Comparison of ENCODE assay signal across 10 cellular contexts in genomic region chr15:77004189-77004588, GRCh38. TPM values are rescaled to one million over a fixed set of nuclear protein-coding genes. Genes with fewer than 3 reads are reported as not detected.
DNase-seq lines count a peak whose midpoint lies in the region; ATAC-seq and TF ChIP-seq lines count a peak whose summit lies in the region.
"Had no signal": no experiment of that assay in that cellular context is flagged by ENCODE, and none has a peak within 500 bp of the region (broad histone marks: within the 10 kb centered on the region; RNA-seq: fewer than 3 reads in every experiment).

No MANE protein-coding gene starts in this region.

- H3K27me3 Mint-ChIP-seq in activated naive CD8-positive, alpha-beta T cell treated with anti-CD3 and anti-CD28 coated beads for 36 hours: no peaks in the 10 kb centered on the region
- peaks cover 9% of the 10 kb centered on the region for H3K27me3 Mint-ChIP-seq in progenitor cell of endocrine pancreas

- no peak for TF ChIP-seq CTCF in progenitor cell of endocrine pancreas (IDR thresholded peaks at IDR 0.05; ENCODE audit: unreplicated experiment)

- no peaks in the 10 kb centered on the region for H3K36me3 ChIP-seq in KOPT-K1 (ENCODE audit: insufficient read depth, low read length)

- peaks cover 61% of the 10 kb centered on the region for H3K36me3 Mint-ChIP-seq in activated naive CD8-positive, alpha-beta T cell treated with anti-CD3 and anti-CD28 coated beads for 36 hours
- no peaks in the 10 kb centered on the region for H3K36me3 Mint-ChIP-seq in progenitor cell of endocrine pancreas (ENCODE audit: insufficient read depth)

- peaks cover 66% of the 10 kb centered on the region for H3K4me1 Mint-ChIP-seq in activated naive CD8-positive, alpha-beta T cell treated with anti-CD3 and anti-CD28 coated beads for 36 hours
- H3K4me1 Mint-ChIP-seq in progenitor cell of endocrine pancreas (ENCODE audit: low read depth): no peaks in the 10 kb centered on the region

- H3K9me3 Mint-ChIP-seq in activated naive CD8-positive, alpha-beta T cell treated with anti-CD3 and anti-CD28 coated beads for 36 hours: peaks cover 9% of the 10 kb centered on the region
- no peaks in the 10 kb centered on the region for H3K9me3 Mint-ChIP-seq in progenitor cell of endocrine pancreas (ENCODE audit: low read depth)

- ATAC-seq in HG03469 (IDR thresholded peaks at IDR 0.05; ENCODE audit: unreplicated experiment) (no peak), GM18517 (IDR thresholded peaks at IDR 0.05; ENCODE audit: unreplicated experiment) (no peak)

- peak overlapping the region; percentile 66 for H3K4me3 Mint-ChIP-seq in activated naive CD8-positive, alpha-beta T cell treated with anti-CD3 and anti-CD28 coated beads for 36 hours
- no peak overlapping the region for H3K4me3 Mint-ChIP-seq in progenitor cell of endocrine pancreas (ENCODE audit: low read depth)

- peak; percentile 95 to 97 for DNase-seq in AML-193 (lab: John Stamatoyannopoulos, UW)
- DNase-seq in activated naive CD8-positive, alpha-beta T cell treated with anti-CD3 and anti-CD28 coated beads for 36 hours: no peak
- DNase-seq in lung microvascular endothelial cell (ENCODE audit: low read depth in 2 of 2): peak; percentile 30 to 44
- DNase-seq in HK-2 (ENCODE audit: unreplicated experiment): no peak
- DNase-seq in progenitor cell of endocrine pancreas (ENCODE audit: low spot score, unreplicated experiment): no peak
- DNase-seq: activated gamma-delta T cell, NCI-H2171 treated with DMSO at 0.1 percent for 48 hours had no signal

- H3K27ac Mint-ChIP-seq in activated naive CD8-positive, alpha-beta T cell treated with anti-CD3 and anti-CD28 coated beads for 36 hours: peak overlapping the region; percentile 91
- no peak overlapping the region for H3K27ac Mint-ChIP-seq in progenitor cell of endocrine pancreas

- no peaks in the 10 kb centered on the region for H3K9me3 ChIP-seq in KOPT-K1 (ENCODE audit: insufficient read depth, low read length, poor library complexity, severe bottlenecking)

- peak overlapping the region; percentile 60 for H3K27ac ChIP-seq in KOPT-K1 (ENCODE audit: low read depth, low read length, poor library complexity, severe bottlenecking)

RNA-seq across cellular contexts. Expression of gene PSTPIP1, which starts 9.3 kb away (rescaled TPM):
- 10 to 100 TPM; 93.4 to 94.5 TPM for total RNA-seq in activated naive CD8-positive, alpha-beta T cell treated with anti-CD3 and anti-CD28 coated beads for 36 hours
- total RNA-seq in lung microvascular endothelial cell (under 0.01 and 0.40 TPM in 2 replicates), progenitor cell of endocrine pancreas (not detected in 2 replicates)

Comparison
In these comparisons a context has a peak if more than half of its experiments do, and no peak if none do; other contexts are left out.
1. DNase-seq: peak in AML-193 (2 of 2) and lung microvascular endothelial cell (2 of 2); none in activated naive CD8-positive, alpha-beta T cell treated with anti-CD3 and anti-CD28 coated beads for 36 hours (single experiment), HK-2 (single experiment) and progenitor cell of endocrine pancreas (single experiment).
2. RNA of gene PSTPIP1, which starts 9.3 kb away (total RNA-seq): 93.4 to 94.5 TPM in activated naive CD8-positive, alpha-beta T cell treated with anti-CD3 and anti-CD28 coated beads for 36 hours; under 0.01 to 0.40 TPM in lung microvascular endothelial cell and not detected in progenitor cell of endocrine pancreas; every median in the first group is over 10 times any median in the second.